In the genomic region with DNA sequence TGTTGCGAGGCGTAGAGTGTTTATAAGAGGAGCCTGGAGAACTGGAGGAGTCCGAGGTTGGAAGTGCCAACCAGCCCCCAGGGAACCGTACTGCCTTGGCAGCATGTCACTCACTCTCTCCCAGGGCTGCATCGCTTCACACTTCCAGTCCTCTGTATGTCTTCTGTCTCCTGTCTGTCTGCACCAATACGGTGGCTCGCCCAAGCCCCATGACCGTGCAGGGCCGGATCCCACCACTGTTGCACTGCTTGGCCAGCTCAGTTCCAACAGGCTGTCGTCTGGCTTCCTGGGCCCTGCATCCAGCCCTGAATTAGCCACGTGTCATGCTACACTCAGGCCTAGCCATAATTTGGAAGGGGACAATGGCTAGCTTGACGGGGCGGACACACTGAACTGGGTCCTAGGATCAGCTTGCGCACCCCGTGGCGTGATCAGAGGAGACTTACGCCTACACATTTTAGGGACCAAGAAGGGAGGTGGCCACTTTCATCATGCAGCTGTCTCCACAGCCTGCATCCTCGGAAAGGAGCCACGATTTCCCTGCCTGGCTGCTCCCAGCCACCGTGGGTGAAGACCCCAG, we compare ENCODE assay signal across 27 cellular contexts.
"Had no signal": no experiment of that assay in that cellular context is flagged by ENCODE, and none has a peak within 500 bp of the region (broad histone marks: within the 10 kb centered on the region; RNA-seq: fewer than 3 reads in every experiment).

No MANE protein-coding gene starts in this region.

- H3K4me1 ChIP-seq: breast epithelium, Peyer's patch had no signal

- H3K27ac ChIP-seq: adrenal gland, breast epithelium, Peyer's patch, RWPE1 had no signal

- H3K9me3 ChIP-seq: adrenal gland, breast epithelium, MG63, Peyer's patch had no signal

- H3K36me3 ChIP-seq: adrenal gland, breast epithelium, MG63, Peyer's patch had no signal

- H3K27me3 ChIP-seq: adrenal gland, MG63, Peyer's patch had no signal

- ATAC-seq: activated T-helper 17 cell treated with anti-CD3 and anti-CD28 coated beads, Interleukin-2, amount 50 U/mL, for 72 hours; T-helper 17 cell had no signal

- H3K4me3 ChIP-seq: adrenal gland, breast epithelium, MG63, Peyer's patch had no signal

- DNase-seq: activated B cell treated with CpG ODN at 0.5 μM for 24 hours; activated CD4-positive, alpha-beta memory T cell treated with anti-CD3 and anti-CD28 coated beads for 36 hours; activated CD4-positive, alpha-beta T cell treated with anti-CD3 and anti-CD28 coated beads, Interleukin-2, amount 10 ng/mL, durations not matched to agents 7 days and 5 days; activated CD8-positive, alpha-beta memory T cell treated with anti-CD3 and anti-CD28 coated beads for 24 hours; activated naive CD4-positive, alpha-beta T cell treated with anti-CD3 and anti-CD28 coated beads, Interleukin-2, amount 50 U/mL, for 16 hours; activated naive CD8-positive, alpha-beta T cell treated with anti-CD3 and anti-CD28 coated beads, Interleukin-2, amount 10 ng/mL, durations not matched to agents 7 days and 5 days; activated T-cell treated with anti-CD3 and anti-CD28 coated beads for 4 hours; activated T-cell treated with anti-CD3 and anti-CD28 coated beads, Interleukin-2, amount 50 U/mL, for 48 hours; adrenal gland; anterior cingulate cortex; central memory CD4-positive, alpha-beta T cell; MG63; NCI-H1105; NCI-H1436; NCI-H1694 treated with DMSO at 0.1 percent for 48 hours; NCI-H2029 treated with DMSO at 0.1 percent for 48 hours; NCI-H345; NCI-H510A; NCI-H526 treated with DMSO at 0.1 percent for 48 hours; NK-92 treated with Interleukin-12 subunit alpha and Interleukin-12 subunit beta, amount 100 ng/mL, for 24 hours; SHP77 treated with DMSO at 0.1 percent for 48 hours; T-helper 17 cell; T-helper 9 cell had no signal
